ENCODE assay signal across 8 cellular contexts in the genomic region with DNA sequence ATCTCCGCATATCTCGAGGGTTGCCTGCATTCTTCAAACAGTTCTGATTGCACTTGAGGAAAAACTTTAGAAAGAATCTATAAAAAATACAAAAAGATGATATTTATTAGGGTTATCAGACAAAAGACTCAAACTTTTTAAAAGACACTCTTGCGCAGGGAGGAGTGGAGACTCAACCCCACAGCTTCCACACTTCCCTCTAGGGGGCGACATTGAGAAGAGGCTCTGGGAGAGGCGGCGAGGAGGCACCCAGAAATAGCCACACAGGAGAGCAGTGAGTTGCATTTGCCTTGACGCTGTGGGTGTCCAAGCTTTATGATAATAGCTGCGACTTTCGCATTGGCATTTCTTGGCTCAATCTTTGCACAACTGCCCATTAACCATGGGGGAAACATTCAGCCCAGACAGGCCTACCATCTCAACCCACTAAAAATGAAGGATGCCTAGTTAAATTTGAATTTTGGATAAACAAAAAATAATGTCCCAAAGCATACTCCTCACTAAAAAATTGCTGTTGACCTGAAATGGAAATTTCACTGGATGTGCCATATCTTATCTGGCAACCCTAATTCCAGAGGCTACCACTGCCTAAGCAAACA.
DNase-seq lines count a peak whose midpoint lies in the region; ATAC-seq, FAIRE-seq and TF ChIP-seq lines count a peak whose summit lies in the region.

No MANE protein-coding gene starts in this region.

- no peaks in the 10 kb centered on the region for H3K79me1 ChIP-seq in H1 (ENCODE audit: low read depth, low read length)

- no peak overlapping the region for H2AFZ ChIP-seq in H1 (ENCODE audit: low read length)

- peak; percentile 69 for DNase-seq in activated effector memory CD4-positive, alpha-beta T cell treated with anti-CD3 and anti-CD28 coated beads, Interleukin-2, amount 50 U/mL, for 16 hours
- DNase-seq in activated effector memory CD4-positive, alpha-beta T cell treated with Interleukin-2 at 50 U/mL for 16 hours: no peak
- DNase-seq in RPMI8226: peak; percentile 36
- DNase-seq in H1 (ENCODE audit: low read depth in 1 of 2, low spot score in 2 of 2): peak in 1 of 2 experiments; percentile 76
- DNase-seq in stimulated activated CD4-positive, alpha-beta T cell treated with anti-CD3 and anti-CD28 coated beads, Interleukin-4, amount 100 ng/mL, for 24 hours: peak; percentile 44

- no peak overlapping the region for H3K4me2 ChIP-seq in H1 (ENCODE audit: insufficient read depth in 1 of 2, low read depth in 2 of 2, low read length in 2 of 2)

- H3K23ac ChIP-seq in H1 (ENCODE audit: insufficient read length): no peak overlapping the region

- no peak overlapping the region for H3K4me3 ChIP-seq in H1 (ENCODE audit: extremely low read depth in 1 of 4, insufficient read depth in 2 of 4, low read depth in 3 of 4, low read length in 4 of 4)

- H3K27me3 ChIP-seq in H1 (replicated peaks in 1 of 4; ENCODE audit: control insufficient read depth in 3 of 4, extremely low read depth in 1 of 4, insufficient read depth in 3 of 4, low read length in 3 of 4): no peaks in the 10 kb centered on the region

- H3K36me3 ChIP-seq in H1 (ENCODE audit: control insufficient read depth in 2 of 4, insufficient read depth in 4 of 4, low read length in 3 of 4): no peaks in the 10 kb centered on the region

- no peaks in the 10 kb centered on the region for H3K23me2 ChIP-seq in H1 (ENCODE audit: low read depth, low read length)

- H3K9me3 ChIP-seq in H1 (ENCODE audit: insufficient read depth in 2 of 2, low read depth in 1 of 2, low read length in 1 of 2): no peaks in the 10 kb centered on the region

- peaks cover 0 to 4% of the 10 kb centered on the region in 2 experiments for H4K20me1 ChIP-seq in H1 (replicated peaks in 1 of 2; ENCODE audit: control insufficient read depth in 1 of 2, insufficient read depth in 2 of 2, low read length in 2 of 2)

- no peak overlapping the region for H3K27ac ChIP-seq in H1 (ENCODE audit: low read depth, low read length)

- ATAC-seq in GM19455 (IDR thresholded peaks at IDR 0.05; ENCODE audit: unreplicated experiment) (no peak), HG03378 (IDR thresholded peaks at IDR 0.05; ENCODE audit: unreplicated experiment) (no peak), HG02798 (IDR thresholded peaks at IDR 0.05; ENCODE audit: poor library complexity, unreplicated experiment) (no peak)

- POLR2A ChIA-PET in H1 (lab: Charles Lee; ENCODE audit: partially characterized antibody): no interaction called here

- TF ChIP-seq EP300 in H1 (IDR thresholded peaks at IDR 0.05; ENCODE audit: borderline replicate concordance in 1 of 2, low read depth in 2 of 2, low read length in 2 of 2): no peak

- peaks cover 0 to 2% (median 0%) of the 10 kb centered on the region in 4 experiments; a peak in 1 of 7 replicates for H3K4me1 ChIP-seq in H1 (replicated peaks in 1 of 4; ENCODE audit: control insufficient read depth in 3 of 4, insufficient read depth in 4 of 4, low read length in 3 of 4)

- H3K56ac ChIP-seq in H1 (replicated peaks; ENCODE audit: insufficient read length, low read depth, low read length): no peak overlapping the region

- TF ChIP-seq RAD21 in H1 (IDR thresholded peaks at IDR 0.05 in 1 of 2, conservative IDR thresholded peaks at IDR 0.05 in 1 of 2; ENCODE audit: low read depth in 2 of 2, low read length in 2 of 2): peak; percentile 60 to 62

- TF ChIP-seq POLR2A in H1 (IDR thresholded peaks at IDR 0.05; ENCODE audit: control extremely low read depth in 1 of 2, low read depth in 2 of 2, low read length in 2 of 2): no peak

- H3K9ac ChIP-seq in H1 (replicated peaks in 1 of 4; ENCODE audit: extremely low read depth in 1 of 4, low read depth in 3 of 4, low read length in 3 of 4): no peak overlapping the region

- WGBS in H1 (ENCODE audit: extremely low coverage in 1 of 2, insufficient coverage in 1 of 2, insufficient read length in 1 of 2, insufficient replicate concordance in 2 of 2, low coverage in 1 of 2, low lambda C conversion rate in 2 of 2, missing lambda C conversion rate in 1 of 2), 2 experiments: 62% methylated on average over 9 of the region's 9 CpGs; no CpG with 5 or more reads in 1 of the 2 experiments

- no peak overlapping the region for H4K5ac ChIP-seq in H1 (ENCODE audit: insufficient read length, low read depth, low read length)

- H2BK12ac ChIP-seq in H1 (ENCODE audit: low read depth, low read length): no peak overlapping the region

- peak overlapping the region; percentile 51; the same call in 1 of the 2 replicates for H3K18ac ChIP-seq in H1 (ENCODE audit: extremely low read depth, low read length)

- no peaks in the 10 kb centered on the region for H3K79me2 ChIP-seq in H1 (ENCODE audit: control insufficient read depth in 1 of 2, insufficient read depth in 2 of 2, low read length in 2 of 2)

- peak; percentile 63 to 80 (median 74) for TF ChIP-seq CTCF in H1 (IDR thresholded peaks at IDR 0.05; ENCODE audit: control extremely low read depth in 1 of 3, insufficient read depth in 1 of 3, low read depth in 1 of 3, low read length in 3 of 3)

- H2AK5ac ChIP-seq in H1 (ENCODE audit: low read depth, low read length): no peak overlapping the region

- no peak overlapping the region for H2BK5ac ChIP-seq in H1 (ENCODE audit: low read depth, low read length)

- no peak overlapping the region for H4K91ac ChIP-seq in H1 (replicated peaks; ENCODE audit: insufficient read length, low read length)

- H3K14ac ChIP-seq in H1 (ENCODE audit: insufficient read length): no peak overlapping the region

- H4K8ac ChIP-seq in H1 (ENCODE audit: extremely low read depth, insufficient read depth, low read length): no peak overlapping the region

- FAIRE-seq in H1 (lab: Jason Lieb, UNC): peak; percentile 70

- no peak overlapping the region for H3K4ac ChIP-seq in H1 (replicated peaks; ENCODE audit: insufficient read length, low read depth, low read length)

- H2BK15ac ChIP-seq in H1 (ENCODE audit: low read length): no peak overlapping the region

- CTCF ChIA-PET in H1 (lab: Charles Lee; ENCODE audit: partially characterized antibody): interaction anchor here (0.6 to 16.4 kb wide), 23 partner anchors 10 to 1351 kb away, joined by 3 to 131 read pairs (median 4); no protein-coding TSS in a partner anchor

- H2BK120ac ChIP-seq in H1 (replicated peaks; ENCODE audit: low read depth, low read length): no peak overlapping the region

- no peak overlapping the region for H2BK20ac ChIP-seq in H1 (ENCODE audit: low read length)

TF ChIP-seq in H1, 55 proteins besides CTCF, POLR2A, EP300 and RAD21:
- no peak for TF ChIP-seq GTF2F1 (IDR thresholded peaks at IDR 0.05; ENCODE audit: borderline replicate concordance, low read depth, low read length)
- no peak for TF ChIP-seq BACH1 (IDR thresholded peaks at IDR 0.05; ENCODE audit: low read length)
- no peak for TF ChIP-seq RFX5 (IDR thresholded peaks at IDR 0.05; ENCODE audit: borderline replicate concordance, low read depth, low read length)
- no peak for TF ChIP-seq SUZ12 (IDR thresholded peaks at IDR 0.05; ENCODE audit: low read length)
- TF ChIP-seq SP4 (IDR thresholded peaks at IDR 0.05; ENCODE audit: low read length): no peak
- no peak for TF ChIP-seq FOSL1 (IDR thresholded peaks at IDR 0.05; ENCODE audit: insufficient read depth, low read depth, low read length)
- TF ChIP-seq CREB1 (IDR thresholded peaks at IDR 0.05): no peak
- TF ChIP-seq BCL11A (IDR thresholded peaks at IDR 0.05; ENCODE audit: low read depth in 2 of 2, low read length in 2 of 2): no peak
- no peak for TF ChIP-seq HDAC6 (IDR thresholded peaks at IDR 0.05; ENCODE audit: low read depth, low read length)
